17 cellular contexts compared by ENCODE assay signal in genomic region chr1:29786195-29786594, GRCh38.
DNase-seq lines count a peak whose midpoint lies in the region; ATAC-seq and TF ChIP-seq lines count a peak whose summit lies in the region.
"Had no signal": no experiment of that assay in that cellular context is flagged by ENCODE, and none has a peak within 500 bp of the region (broad histone marks: within the 10 kb centered on the region; RNA-seq: fewer than 3 reads in every experiment).

No MANE protein-coding gene starts in this region.

- POLR2A ChIA-PET in SK-N-SH (lab: Yijun Ruan, JAX) = no interaction called here
- POLR2A ChIA-PET in GM10248 (lab: Yijun Ruan, JAX) = no interaction called here

- no peak overlapping the region for H3K27ac Mint-ChIP-seq in glutamatergic neuron (ENCODE audit: unreplicated experiment)

- H2AFZ ChIP-seq in SK-N-SH (ENCODE audit: low read depth) = no peak overlapping the region

- TF ChIP-seq RAD21 in SK-N-SH (IDR thresholded peaks at IDR 0.05; ENCODE audit: low read length) = no peak

- TF ChIP-seq CTCF in SK-N-SH (IDR thresholded peaks at IDR 0.05) = no peak
- no peak for TF ChIP-seq CTCF in GM10248 (IDR thresholded peaks at IDR 0.05; ENCODE audit: control extremely low read depth, extremely low read depth, low read depth, missing control alignments)
- TF ChIP-seq CTCF in lung (IDR thresholded peaks at IDR 0.05; ENCODE audit: control extremely low read depth, extremely low read depth) = no peak
- no peak for TF ChIP-seq CTCF in glutamatergic neuron (IDR thresholded peaks at IDR 0.05; ENCODE audit: partially characterized antibody, unreplicated experiment)

- TF ChIP-seq EP300 in SK-N-SH (IDR thresholded peaks at IDR 0.05; ENCODE audit: borderline replicate concordance in 1 of 2, low read depth in 1 of 2, low read length in 1 of 2) = peak in 1 of 2 experiments; percentile 44; a peak in 1 of 4 replicates

- CTCF ChIA-PET in SK-N-SH (lab: Yijun Ruan, JAX) (interaction anchor here (1.0 to 1.5 kb wide), 2 partner anchors 13 to 83 kb away, joined by 3 read pairs; no protein-coding TSS in a partner anchor), GM10248 (lab: Yijun Ruan, JAX) (interaction anchor here (1.1 kb wide), 1 partner anchor 83 kb away, joined by 3 read pairs; no protein-coding TSS in a partner anchor)

- H3K9ac ChIP-seq in SK-N-SH = no peak overlapping the region

- peaks cover 6% of the 10 kb centered on the region for H3K27me3 Mint-ChIP-seq in glutamatergic neuron (ENCODE audit: unreplicated experiment)

- ATAC-seq in SK-N-SH treated with all-trans-retinoic acid at 6 μM for 48 hours (no peak), lung (ENCODE audit: insufficient read depth, low FRiP score) (no peak)
- ATAC-seq: A549 had no signal

- no peak overlapping the region for H3K4me2 ChIP-seq in SK-N-SH
- H3K4me2 ChIP-seq: A549 had no signal

- H3K36me3 Mint-ChIP-seq in glutamatergic neuron (ENCODE audit: unreplicated experiment) = no peaks in the 10 kb centered on the region

- no peaks in the 10 kb centered on the region for H3K79me2 ChIP-seq in SK-N-SH (ENCODE audit: insufficient read depth)

- H3K27me3 ChIP-seq in SK-N-SH (ENCODE audit: insufficient read depth) (no peaks in the 10 kb centered on the region), lung (ENCODE audit: control insufficient read depth, insufficient read depth) (no peaks in the 10 kb centered on the region)

- H3K4me1 ChIP-seq in SK-N-SH (ENCODE audit: control insufficient read depth in 1 of 2, insufficient read depth in 2 of 2, low read depth in 1 of 2, low read length in 1 of 2) (peaks cover 0 to 36% of the 10 kb centered on the region in 2 experiments; a peak in 1 of 4 replicates), lung (ENCODE audit: control insufficient read depth in 2 of 2, insufficient read depth in 2 of 2, low read length in 2 of 2) (no peaks in the 10 kb centered on the region)
- H3K4me1 ChIP-seq: A549, HAP-1 had no signal

- H3K4me1 Mint-ChIP-seq in glutamatergic neuron (ENCODE audit: low read depth, unreplicated experiment) = no peaks in the 10 kb centered on the region

- H3K9me3 Mint-ChIP-seq in glutamatergic neuron (ENCODE audit: unreplicated experiment) = no peaks in the 10 kb centered on the region

- H3K9me3 ChIP-seq in SK-N-SH (no peaks in the 10 kb centered on the region), lung (ENCODE audit: control insufficient read depth in 2 of 2, insufficient read depth in 1 of 2, low read length in 1 of 2) (no peaks in the 10 kb centered on the region)
- H3K9me3 ChIP-seq: A549, HAP-1, MG63 had no signal

- no peaks in the 10 kb centered on the region for H3K9me2 ChIP-seq in SK-N-SH

- no peaks in the 10 kb centered on the region for H3F3A ChIP-seq in SK-N-SH (replicated peaks; ENCODE audit: insufficient read depth)

- H3K4me3 ChIP-seq in SK-N-SH (ENCODE audit: low read depth in 2 of 2, low read length in 1 of 2) (no peak overlapping the region), lung (no peak overlapping the region)
- H3K4me3 ChIP-seq: A549, HAP-1, MG63 had no signal

- H3K27ac ChIP-seq in SK-N-SH (ENCODE audit: low read depth in 2 of 2, low read length in 1 of 2) = peak overlapping the region in 1 of 2 experiments; percentile 55; a peak in 2 of 4 replicates
- no peak overlapping the region for H3K27ac ChIP-seq in lung (ENCODE audit: low read depth in 1 of 2, low read length in 1 of 2)
- H3K27ac ChIP-seq: A549 had no signal

- H4K20me1 ChIP-seq in SK-N-SH (ENCODE audit: insufficient read depth) = no peaks in the 10 kb centered on the region

- WGBS in SK-N-SH (ENCODE audit: low lambda C conversion rate) = 47% methylated on average over 2 of the region's 4 CpGs
- 80 to 81% methylated on average over 4 of the region's 4 CpGs for WGBS in lung, 2 donors

- no peak overlapping the region for H3K4me3 Mint-ChIP-seq in glutamatergic neuron (ENCODE audit: unreplicated experiment)

- peak; percentile 57 for DNase-seq in SK-N-SH
- peak; percentile 14 for DNase-seq in GM10248 (ENCODE audit: extremely low spot score)
- DNase-seq in NCI-H1694 (lab: John Stamatoyannopoulos, UW) = peak; percentile 56
- DNase-seq in lung (ENCODE audit: low spot score) = peak; percentile 17
- DNase-seq in glutamatergic neuron = no peak
- DNase-seq in nucleus accumbens (lab: John Stamatoyannopoulos, UW) = no peak
- no peak for DNase-seq in NCI-H2107 treated with DMSO at 0.1 percent for 48 hours (lab: John Stamatoyannopoulos, UW; ENCODE audit: unreplicated experiment)
- DNase-seq: DMS153, Karpas-422, MG63, NCI-H1417, NCI-H2081, NCI-H226, NCI-H524 treated with DMSO at 0.1 percent for 48 hours had no signal

- H3K36me3 ChIP-seq in SK-N-SH (replicated peaks in 1 of 2; ENCODE audit: control insufficient read depth in 1 of 2, insufficient read depth in 2 of 2, low read length in 1 of 2) = no peaks in the 10 kb centered on the region
- H3K36me3 ChIP-seq in lung (ENCODE audit: control insufficient read depth in 2 of 2, insufficient read depth in 2 of 2, low read length in 2 of 2) = no peaks in the 10 kb centered on the region
- H3K36me3 ChIP-seq: HAP-1, MG63 had no signal

TF ChIP-seq in SK-N-SH, 30 proteins besides CTCF, POLR2A, EP300 and RAD21:
- TF ChIP-seq GATA2 (CRISPR knock-in tag; IDR thresholded peaks at IDR 0.05) (peak; percentile 55), MEF2A (IDR thresholded peaks at IDR 0.05; ENCODE audit: borderline replicate concordance, low read depth) (no peak)

TF ChIP-seq in SK-N-SH treated with all-trans-retinoic acid at 6 μM for 48 hours, 23 proteins besides CTCF, POLR2A, EP300 and RAD21 (continues in another document):
- TF ChIP-seq CSRNP3 (CRISPR knock-in tag; IDR thresholded peaks at IDR 0.05) = no peak
- TF ChIP-seq BACH2 (CRISPR knock-in tag; IDR thresholded peaks at IDR 0.05; ENCODE audit: borderline replicate concordance) = no peak
- no peak for TF ChIP-seq ZC3H10 (CRISPR knock-in tag; IDR thresholded peaks at IDR 0.05)
- no peak for TF ChIP-seq TCF4 (CRISPR knock-in tag; IDR thresholded peaks at IDR 0.05; ENCODE audit: borderline replicate concordance)
- no peak for TF ChIP-seq ZFP30 (CRISPR knock-in tag; IDR thresholded peaks at IDR 0.05)
- TF ChIP-seq OSR1 (CRISPR knock-in tag; IDR thresholded peaks at IDR 0.05) = no peak
- TF ChIP-seq SNAI2 (CRISPR knock-in tag; IDR thresholded peaks at IDR 0.05) = no peak
- no peak for TF ChIP-seq RARB (CRISPR knock-in tag; IDR thresholded peaks at IDR 0.05)
- TF ChIP-seq CSDC2 (CRISPR knock-in tag; IDR thresholded peaks at IDR 0.05) = no peak
- no peak for TF ChIP-seq TSHZ2 (CRISPR knock-in tag; IDR thresholded peaks at IDR 0.05)
- TF ChIP-seq ARNTL (CRISPR knock-in tag; IDR thresholded peaks at IDR 0.05; ENCODE audit: borderline replicate concordance, low read depth) = no peak
- TF ChIP-seq ESRRG (CRISPR knock-in tag; IDR thresholded peaks at IDR 0.05) = no peak
- TF ChIP-seq ZNF565 (CRISPR knock-in tag; conservative IDR thresholded peaks at IDR 0.05; ENCODE audit: low read depth) = no peak
- TF ChIP-seq PPARA (CRISPR knock-in tag; IDR thresholded peaks at IDR 0.05; ENCODE audit: borderline replicate concordance) = no peak
- TF ChIP-seq CREB5 (CRISPR knock-in tag; IDR thresholded peaks at IDR 0.05; ENCODE audit: low read depth) = no peak

Comparison
In these comparisons a context has a peak if more than half of its experiments do, and no peak if none do; other contexts are left out.
1. DNase-seq: peak in SK-N-SH (single experiment), GM10248 (single experiment), NCI-H1694 (single experiment) and lung (single experiment); none in glutamatergic neuron (single experiment), nucleus accumbens (0 of 56) and NCI-H2107 treated with DMSO at 0.1 percent for 48 hours (single experiment).